21 cellular contexts compared by ENCODE assay signal in genomic region chr14:105328678-105329390, GRCh38. TPM values are rescaled to one million over a fixed set of nuclear protein-coding genes. Genes with fewer than 3 reads are reported as not detected.
DNase-seq lines count a peak whose midpoint lies in the region; ATAC-seq and TF ChIP-seq lines count a peak whose summit lies in the region.
"Had no signal": no experiment of that assay in that cellular context is flagged by ENCODE, and none has a peak within 500 bp of the region (broad histone marks: within the 10 kb centered on the region; RNA-seq: fewer than 3 reads in every experiment).

No MANE protein-coding gene starts in this region.

- no peaks in the 10 kb centered on the region for H3K36me3 ChIP-seq in GM23338 (ENCODE audit: insufficient read depth)
- H3K36me3 ChIP-seq in right atrium auricular region, result no peaks in the 10 kb centered on the region
- no peaks in the 10 kb centered on the region for H3K36me3 ChIP-seq in psoas muscle (ENCODE audit: insufficient read depth in 1 of 2, low read depth in 1 of 2)
- H3K36me3 ChIP-seq: neutrophil had no signal

- CTCF ChIA-PET in RWPE1 (lab: Yijun Ruan, JAX), result no interaction called here

- no peak overlapping the region for H3K4me2 ChIP-seq in GM23338
- H3K4me2 ChIP-seq: hepatocyte had no signal

- no peaks in the 10 kb centered on the region for H3F3A ChIP-seq in GM23338 (replicated peaks; ENCODE audit: low read depth)

- peaks cover 4% of the 10 kb centered on the region; the same call in 1 of the 3 replicates for H3K36me3 Mint-ChIP-seq in GM23338 (ENCODE audit: low read depth)

- ATAC-seq in GM23338, result no peak
- ATAC-seq in psoas muscle, result no peak
- no peak for ATAC-seq in GM21367 (IDR thresholded peaks at IDR 0.05; ENCODE audit: unreplicated experiment)
- ATAC-seq: activated T-helper 17 cell treated with anti-CD3 and anti-CD28 coated beads, Interleukin-2, amount 50 U/mL, for 72 hours; GM12878; sciatic nerve had no signal

- peaks cover 66% of the 10 kb centered on the region for H3K4me1 Mint-ChIP-seq in GM23338

- peaks cover 44% of the 10 kb centered on the region for H4K20me1 ChIP-seq in GM23338 (replicated peaks; ENCODE audit: insufficient read depth)

- DNase-seq in GM23338 (ENCODE audit: low spot score) (no peak), RWPE1 (ENCODE audit: low spot score) (no peak), right atrium auricular region (ENCODE audit: low spot score) (no peak), psoas muscle (peak in 1 of 2 donors; percentile 47), coronary artery (ENCODE audit: low spot score) (no peak), mesenteric fat pad (ENCODE audit: low spot score) (no peak)
- DNase-seq: amniotic stem cell; effector CD8-positive, alpha-beta T cell; NCI-H1048; NCI-H2081 treated with DMSO at 0.1 percent for 48 hours; NCI-H510A; SHP77; stimulated activated CD4-positive, alpha-beta T cell treated with anti-CD3 and anti-CD28 coated beads, Interleukin-2, amount 100 ng/mL, for 48 hours had no signal

- 37 to 51% (median 37%) methylated on average over 14 to 15 of the region's 15 CpGs for WGBS in psoas muscle, 3 donors

- H3K27me3 Mint-ChIP-seq in GM23338 (ENCODE audit: insufficient read depth, low read depth, poor library complexity), result peaks cover 20% of the 10 kb centered on the region
- H3K27me3 Mint-ChIP-seq: activated T-helper 17 cell treated with anti-CD3 and anti-CD28 coated beads, Interleukin-2, amount 50 U/mL, for 72 hours had no signal

- H2AFZ ChIP-seq in GM23338, result no peak overlapping the region
- H2AFZ ChIP-seq: hepatocyte had no signal

- H3K4me1 ChIP-seq in GM23338 (ENCODE audit: insufficient read depth) (peaks cover 42% of the 10 kb centered on the region), right atrium auricular region (peaks cover 0 to 90% of the 10 kb centered on the region in 2 donors), psoas muscle (peaks cover 87% of the 10 kb centered on the region)

- intact Hi-C loops in psoas muscle (cut with DNase I), result no loop called here

- no peak overlapping the region for H3K27ac ChIP-seq in GM23338 (ENCODE audit: low read depth)
- 0 out of 2 replicates have a peak overlapping the region, but pooled peaks have one; percentile 12 for H3K27ac ChIP-seq in RWPE1
- peak overlapping the region; percentile 78 to 79 for H3K27ac ChIP-seq in right atrium auricular region
- peak overlapping the region; percentile 92 for H3K27ac ChIP-seq in psoas muscle
- peak overlapping the region in 1 of 2 donors; percentile 63 for H3K27ac ChIP-seq in coronary artery
- H3K27ac ChIP-seq: hepatocyte, neutrophil had no signal

- H3K4me3 ChIP-seq in GM23338 (no peak overlapping the region), right atrium auricular region (no peak overlapping the region), psoas muscle (no peak overlapping the region), coronary artery (no peak overlapping the region)
- H3K4me3 ChIP-seq: GM12878, hepatocyte had no signal

- H3K4me3 Mint-ChIP-seq in GM23338, result peak overlapping the region; percentile 4; the same call in 1 of the 3 replicates
- H3K4me3 Mint-ChIP-seq: activated T-helper 17 cell treated with anti-CD3 and anti-CD28 coated beads, Interleukin-2, amount 50 U/mL, for 72 hours; mesothelial cell of epicardium; T-helper 2 cell treated with Interferon-gamma antibody and Interleukin-4, amounts not matched to agents 5 μg/mL and 100 μg/mL, for 36 hours had no signal

- TF ChIP-seq CTCF in GM23338 (conservative IDR thresholded peaks at IDR 0.05; ENCODE audit: low read depth in 2 of 2) (no peak), RWPE1 (conservative IDR thresholded peaks at IDR 0.05; ENCODE audit: low read depth) (no peak), right atrium auricular region (IDR thresholded peaks at IDR 0.05) (no peak), psoas muscle (IDR thresholded peaks at IDR 0.05) (no peak), coronary artery (IDR thresholded peaks at IDR 0.05) (no peak)

- H3K9me2 ChIP-seq in GM23338 (ENCODE audit: insufficient read depth), result no peaks in the 10 kb centered on the region

- no peaks in the 10 kb centered on the region for H3K9me3 ChIP-seq in right atrium auricular region
- no peaks in the 10 kb centered on the region for H3K9me3 ChIP-seq in psoas muscle
- H3K9me3 ChIP-seq: neutrophil had no signal

- POLR2A ChIA-PET in RWPE1 (lab: Yijun Ruan, JAX; ENCODE audit: low non-redundant PET), result no interaction called here

- peaks cover 3% of the 10 kb centered on the region for H3K9me3 Mint-ChIP-seq in GM23338
- H3K9me3 Mint-ChIP-seq: activated T-helper 17 cell treated with anti-CD3 and anti-CD28 coated beads, Interleukin-2, amount 50 U/mL, for 72 hours; mesothelial cell of epicardium; T-helper 2 cell treated with Interferon-gamma antibody and Interleukin-4, amounts not matched to agents 5 μg/mL and 100 μg/mL, for 36 hours had no signal

- peaks cover 84% of the 10 kb centered on the region for H3K79me2 ChIP-seq in GM23338 (replicated peaks; ENCODE audit: insufficient read depth)

- H3K27me3 ChIP-seq in GM23338 (ENCODE audit: insufficient read depth) (no peaks in the 10 kb centered on the region), right atrium auricular region (no peaks in the 10 kb centered on the region), psoas muscle (ENCODE audit: insufficient read depth in 3 of 3, low read length in 2 of 3) (no peaks in the 10 kb centered on the region)
- H3K27me3 ChIP-seq: hepatocyte, neutrophil had no signal

- H3K27ac Mint-ChIP-seq in GM23338, result peak overlapping the region; percentile 67
- H3K27ac Mint-ChIP-seq: activated T-helper 17 cell treated with anti-CD3 and anti-CD28 coated beads, Interleukin-2, amount 50 U/mL, for 72 hours; mesothelial cell of epicardium; T-helper 2 cell treated with Interferon-gamma antibody and Interleukin-4, amounts not matched to agents 5 μg/mL and 100 μg/mL, for 36 hours had no signal

TF ChIP-seq in GM23338, 12 proteins besides CTCF, POLR2A, EP300 and RAD21 (continues in another document):
- TF ChIP-seq ETS1 (IDR thresholded peaks at IDR 0.05) (no peak), STAT1 (IDR thresholded peaks at IDR 0.05; ENCODE audit: unreplicated experiment) (no peak), POLR2AphosphoS5 (IDR thresholded peaks at IDR 0.05; ENCODE audit: low read depth) (no peak), REST (IDR thresholded peaks at IDR 0.05; ENCODE audit: unreplicated experiment) (no peak)

RNA-seq across cellular contexts. Expression of gene PACS2, which starts 14.3 kb away (rescaled TPM):
- 67.7 and 79.0 TPM in 2 replicates for total RNA-seq in GM23338 (2014; rRNA removed; shearing (Covaris generic))
- 22.5 and 27.5 TPM in 2 replicates for polyA plus RNA-seq in GM23338 (2016; fragmentation: Nextera tagmentation; extraction: Ambion mirVana)
- 10 to 100 TPM; 55.0 to 59.7 TPM for total RNA-seq in right atrium auricular region
- 10 to 100 TPM; 67.8 to 79.1 (median 75.3) TPM for total RNA-seq in psoas muscle
- polyA plus RNA-seq in psoas muscle, result 10 to 100 TPM; 57.1 to 83.1 (median 65.1) TPM
- total RNA-seq in mesenteric fat pad, result 84.3 TPM

RNA-seq across cellular contexts. Expression of gene BRF1, which starts 28.0 kb away (rescaled TPM):
- total RNA-seq in GM23338 (2014; rRNA removed; shearing (Covaris generic)), result 27.8 and 29.9 TPM in 2 replicates
- polyA plus RNA-seq in GM23338 (2016; fragmentation: Nextera tagmentation; extraction: Ambion mirVana) (7.6 and 8.6 TPM in 2 replicates), psoas muscle (10 to 100 TPM; 12.9 to 15.3 (median 13.4) TPM)
- total RNA-seq in right atrium auricular region (10 to 100 TPM; 16.2 to 17.2 TPM), psoas muscle (10 to 100 TPM; 17.1 to 26.2 (median 20.9) TPM), mesenteric fat pad (34.9 TPM)
